Comparison of ENCODE assay signal across 20 cellular contexts in genomic region chr15:79844221-79844620, GRCh38. TPM values are rescaled to one million over a fixed set of nuclear protein-coding genes. Genes with fewer than 3 reads are reported as not detected.
A peak's percentile ranks its signal among the peaks of the same experiment; 100 is the strongest.
DNase-seq lines count a peak whose midpoint lies in the region; ATAC-seq and TF ChIP-seq lines count a peak whose summit lies in the region.
"Had no signal": no experiment of that assay in that cellular context is flagged by ENCODE, and none has a peak within 500 bp of the region (broad histone marks: within the 10 kb centered on the region; RNA-seq: fewer than 3 reads in every experiment).

No MANE protein-coding gene starts in this region.

- TF ChIP-seq EP300 in sigmoid colon (IDR thresholded peaks at IDR 0.05): no peak

- H3K4me1 Mint-ChIP-seq in activated T-cell treated with anti-CD3 and anti-CD28 coated beads, Interleukin-2, amount 50 U/mL, for 24 hours (ENCODE audit: low read depth): peaks cover 12% of the 10 kb centered on the region
- H3K4me1 Mint-ChIP-seq in activated T-cell treated with anti-CD3 and anti-CD28 coated beads, Interleukin-2, amount 50 U/mL, for 4 hours (ENCODE audit: low read depth): peaks cover 7% of the 10 kb centered on the region

- TF ChIP-seq CTCF in fibroblast of mammary gland (conservative IDR thresholded peaks at IDR 0.05; ENCODE audit: control insufficient read depth, insufficient read depth, low read depth, low read length) (no peak), sigmoid colon (IDR thresholded peaks at IDR 0.05) (no peak), gastrocnemius medialis (IDR thresholded peaks at IDR 0.05 in 4 of 5, conservative IDR thresholded peaks at IDR 0.05 in 1 of 5) (no peak)

- H3K27ac ChIP-seq in sigmoid colon (no peak overlapping the region), gastrocnemius medialis (no peak overlapping the region)
- H3K27ac ChIP-seq: BLaER1, RWPE1, SJCRH30 had no signal

- H3K36me3 ChIP-seq in sigmoid colon (peaks cover 0 to 11% (median 3%) of the 10 kb centered on the region in 4 donors), gastrocnemius medialis (peaks cover 0 to 4% of the 10 kb centered on the region in 2 donors)

- H3K4me3 Mint-ChIP-seq in activated T-cell treated with anti-CD3 and anti-CD28 coated beads, Interleukin-2, amount 50 U/mL, for 24 hours: no peak overlapping the region
- H3K4me3 Mint-ChIP-seq in activated T-cell treated with anti-CD3 and anti-CD28 coated beads, Interleukin-2, amount 50 U/mL, for 4 hours: no peak overlapping the region
- H3K4me3 Mint-ChIP-seq: CD8-positive, alpha-beta memory T cell had no signal

- no peaks in the 10 kb centered on the region for H3K4me1 ChIP-seq in sigmoid colon
- no peaks in the 10 kb centered on the region for H3K4me1 ChIP-seq in gastrocnemius medialis
- H3K4me1 ChIP-seq: BLaER1, HAP-1, SJCRH30 had no signal

- in situ Hi-C loops in gastrocnemius medialis (cut with MboI; ENCODE audit: low sequenced_read_pairs in 4 of 4): no loop called here

- intact Hi-C loops in sigmoid colon (cut with DNase I) (no loop called here), gastrocnemius medialis (cut with DNase I; ENCODE audit: low total_unique reads) (no loop called here)

- 74 to 96% methylated on average over 3 of the region's 3 CpGs for WGBS in sigmoid colon, 2 donors

- H3K9me3 ChIP-seq in sigmoid colon (no peaks in the 10 kb centered on the region), gastrocnemius medialis (no peaks in the 10 kb centered on the region)
- H3K9me3 ChIP-seq: BLaER1, HAP-1, SJCRH30 had no signal

- no peaks in the 10 kb centered on the region for H3K27me3 ChIP-seq in sigmoid colon
- H3K27me3 ChIP-seq in gastrocnemius medialis: no peaks in the 10 kb centered on the region
- H3K27me3 ChIP-seq: BLaER1, SJCRH30 had no signal

- TF ChIP-seq POLR2A in sigmoid colon (IDR thresholded peaks at IDR 0.05) (no peak), gastrocnemius medialis (IDR thresholded peaks at IDR 0.05) (no peak)

- H3K27me3 Mint-ChIP-seq in activated T-cell treated with anti-CD3 and anti-CD28 coated beads, Interleukin-2, amount 50 U/mL, for 24 hours: no peaks in the 10 kb centered on the region
- H3K27me3 Mint-ChIP-seq in activated T-cell treated with anti-CD3 and anti-CD28 coated beads, Interleukin-2, amount 50 U/mL, for 4 hours (ENCODE audit: low read depth): no peaks in the 10 kb centered on the region
- H3K27me3 Mint-ChIP-seq: CD8-positive, alpha-beta memory T cell had no signal

- H3K27ac Mint-ChIP-seq in activated T-cell treated with anti-CD3 and anti-CD28 coated beads, Interleukin-2, amount 50 U/mL, for 24 hours: peak overlapping the region; percentile 42

- no peak for DNase-seq in activated T-cell treated with anti-CD3 and anti-CD28 coated beads, Interleukin-2, amount 50 U/mL, for 24 hours
- DNase-seq in activated T-cell treated with anti-CD3 and anti-CD28 coated beads, Interleukin-2, amount 50 U/mL, for 4 hours: no peak
- peak; percentile 50 for DNase-seq in RPMI7951 (ENCODE audit: low read depth)
- DNase-seq in fibroblast of mammary gland (ENCODE audit: low read depth): peak; percentile 14
- DNase-seq in sigmoid colon: no peak
- DNase-seq in GM19238 (ENCODE audit: insufficient read length, low spot score): no peak
- DNase-seq in gastrocnemius medialis: no peak
- DNase-seq: CD8-positive, alpha-beta memory T cell; DMS79; KBM-7; NCI-H1048; NCI-H1694 treated with DMSO at 0.1 percent for 48 hours; NCI-H2107; NCI-H2227 treated with DMSO at 0.1 percent for 48 hours; NCI-H526 treated with DMSO at 0.1 percent for 48 hours; SJCRH30 had no signal

- ATAC-seq in activated T-cell treated with anti-CD3 and anti-CD28 coated beads, Interleukin-2, amount 50 U/mL, for 4 hours: no peak
- ATAC-seq in gastrocnemius medialis (no peak), HG02798 (IDR thresholded peaks at IDR 0.05; ENCODE audit: poor library complexity, unreplicated experiment) (no peak)

- H3K9me3 Mint-ChIP-seq in activated T-cell treated with anti-CD3 and anti-CD28 coated beads, Interleukin-2, amount 50 U/mL, for 24 hours: no peaks in the 10 kb centered on the region
- H3K9me3 Mint-ChIP-seq in activated T-cell treated with anti-CD3 and anti-CD28 coated beads, Interleukin-2, amount 50 U/mL, for 4 hours: no peaks in the 10 kb centered on the region
- H3K9me3 Mint-ChIP-seq: CD8-positive, alpha-beta memory T cell had no signal

- H3K36me3 Mint-ChIP-seq in activated T-cell treated with anti-CD3 and anti-CD28 coated beads, Interleukin-2, amount 50 U/mL, for 24 hours (ENCODE audit: low read depth): peaks cover 77% of the 10 kb centered on the region
- peaks cover 44% of the 10 kb centered on the region for H3K36me3 Mint-ChIP-seq in activated T-cell treated with anti-CD3 and anti-CD28 coated beads, Interleukin-2, amount 50 U/mL, for 4 hours (ENCODE audit: insufficient read depth)

- H3K4me3 ChIP-seq in fibroblast of mammary gland (ENCODE audit: control insufficient read depth, low read depth, low read length) (no peak overlapping the region), sigmoid colon (no peak overlapping the region), gastrocnemius medialis (no peak overlapping the region)
- H3K4me3 ChIP-seq: BLaER1, HAP-1, SJCRH30 had no signal

RNA-seq across cellular contexts. Expression of gene MTHFS, which starts 52.6 kb away (rescaled TPM):
- total RNA-seq in activated T-cell treated with anti-CD3 and anti-CD28 coated beads, Interleukin-2, amount 50 U/mL, for 4 hours: 10 to 100 TPM; 30.5 to 34.8 (median 33.1) TPM
- total RNA-seq in RPMI7951 (2014; rRNA removed; shearing (Covaris generic)): 43.3 and 45.5 TPM in 2 replicates
- total RNA-seq in sigmoid colon (10 to 100 TPM in 2 of 4 donors, 1 to 10 TPM in 2; 6.9 to 31.0 (median 9.5) TPM), gastrocnemius medialis (10 to 100 TPM in 3 of 4 donors, 1 to 10 TPM in 1; 7.0 to 16.7 (median 14.6) TPM)
- 10 to 100 TPM; 37.0 to 59.9 (median 46.2) TPM for polyA plus RNA-seq in sigmoid colon

Comparison
In these comparisons a context has a peak if more than half of its experiments do, and no peak if none do; other contexts are left out.
1. DNase-seq: peak in RPMI7951 (single experiment) and fibroblast of mammary gland (single experiment); none in activated T-cell treated with anti-CD3 and anti-CD28 coated beads, Interleukin-2, amount 50 U/mL, for 24 hours (single experiment), activated T-cell treated with anti-CD3 and anti-CD28 coated beads, Interleukin-2, amount 50 U/mL, for 4 hours (single experiment), sigmoid colon (single experiment), GM19238 (single experiment) and gastrocnemius medialis (0 of 2).